Comparison of ENCODE assay signal across 10 cellular contexts in genomic region chr10:50470345-50470744, GRCh38.
DNase-seq lines count a peak whose midpoint lies in the region; ATAC-seq, FAIRE-seq and TF ChIP-seq lines count a peak whose summit lies in the region.
"Had no signal": no experiment of that assay in that cellular context is flagged by ENCODE, and none has a peak within 500 bp of the region (broad histone marks: within the 10 kb centered on the region; RNA-seq: fewer than 3 reads in every experiment).

No MANE protein-coding gene starts in this region.

- CTCF ChIA-PET in WTC11 (lab: Charles Lee): interaction anchor here (0.8 kb wide), 1 partner anchor 102 kb away, joined by 3 read pairs; no protein-coding TSS in a partner anchor

- no peaks in the 10 kb centered on the region for H3K27me3 Mint-ChIP-seq in WTC11 (ENCODE audit: low read depth)
- H3K27me3 Mint-ChIP-seq: activated naive CD4-positive, alpha-beta T cell treated with anti-CD3 and anti-CD28 coated beads, Interleukin-2, amount 50 U/mL, for 24 hours had no signal

- no peaks in the 10 kb centered on the region for H3K9me3 ChIP-seq in small intestine (ENCODE audit: control insufficient read depth, low read depth)

- TF ChIP-seq CTCF in WTC11 (IDR thresholded peaks at IDR 0.05): no peak
- TF ChIP-seq CTCF in omental fat pad (IDR thresholded peaks at IDR 0.05): no peak

- peak overlapping the region; percentile 44 for H3K4me3 Mint-ChIP-seq in WTC11
- H3K4me3 Mint-ChIP-seq: activated naive CD4-positive, alpha-beta T cell treated with anti-CD3 and anti-CD28 coated beads, Interleukin-2, amount 50 U/mL, for 24 hours had no signal

- H3K36me3 ChIP-seq in small intestine (ENCODE audit: control insufficient read depth in 2 of 2, insufficient read depth in 2 of 2, low read length in 2 of 2): no peaks in the 10 kb centered on the region

- no peak for FAIRE-seq in small intestine (lab: Jason Lieb, UNC)

- H3K4me1 ChIP-seq in small intestine (ENCODE audit: control insufficient read depth in 2 of 2, insufficient read depth in 1 of 2, low read depth in 1 of 2, low read length in 1 of 2): peaks cover 7 to 26% of the 10 kb centered on the region in 2 donors

- peak; percentile 0 for DNase-seq in NCI-H510A treated with DMSO at 0.1 percent for 48 hours (lab: John Stamatoyannopoulos, UW)
- no peak for DNase-seq in NCI-H510A (lab: John Stamatoyannopoulos, UW)
- DNase-seq in WTC11 (ENCODE audit: low spot score): no peak
- DNase-seq in small intestine: peak; percentile 24
- DNase-seq in epidermal melanocyte (ENCODE audit: insufficient read length, low spot score): no peak
- no peak for DNase-seq in H4 (ENCODE audit: low spot score)
- DNase-seq in omental fat pad (ENCODE audit: low spot score): no peak
- DNase-seq: NCI-H2029 had no signal

- H3K4me1 Mint-ChIP-seq in WTC11: peaks cover 45% of the 10 kb centered on the region

- H3K27me3 ChIP-seq in small intestine (ENCODE audit: control insufficient read depth in 2 of 2, insufficient read depth in 2 of 2, low read length in 2 of 2): no peaks in the 10 kb centered on the region

- peak overlapping the region; percentile 99 for H3K27ac Mint-ChIP-seq in WTC11
- H3K27ac Mint-ChIP-seq: activated naive CD4-positive, alpha-beta T cell treated with anti-CD3 and anti-CD28 coated beads, Interleukin-2, amount 50 U/mL, for 24 hours had no signal

- peak; percentile 58 for ATAC-seq in HG02885 (IDR thresholded peaks at IDR 0.05; ENCODE audit: poor library complexity, unreplicated experiment)
- peak; percentile 65 for ATAC-seq in WTC11
- ATAC-seq in omental fat pad (ENCODE audit: low FRiP score): no peak

- peak overlapping the region; percentile 64 to 77 for H3K27ac ChIP-seq in small intestine (ENCODE audit: low read depth in 1 of 2, low read length in 1 of 2)

- no peaks in the 10 kb centered on the region for H3K36me3 Mint-ChIP-seq in WTC11

- H3K9me3 Mint-ChIP-seq in WTC11: no peaks in the 10 kb centered on the region
- H3K9me3 Mint-ChIP-seq: activated naive CD4-positive, alpha-beta T cell treated with anti-CD3 and anti-CD28 coated beads, Interleukin-2, amount 50 U/mL, for 24 hours had no signal

- no peak overlapping the region for H3K4me3 ChIP-seq in small intestine (ENCODE audit: low read depth in 1 of 2, low read length in 2 of 2)

- POLR2A ChIA-PET in WTC11 (lab: Charles Lee): interaction anchor here (0.9 to 1.5 kb wide), 2 partner anchors 9 to 154 kb away, joined by 3 to 4 read pairs; no protein-coding TSS in a partner anchor

TF ChIP-seq in WTC11, 78 proteins besides CTCF, POLR2A, EP300 and RAD21:
- no peak for TF ChIP-seq EMX1 (CRISPR knock-in tag; IDR thresholded peaks at IDR 0.05)
- TF ChIP-seq ZNF416 (CRISPR knock-in tag; IDR thresholded peaks at IDR 0.05): no peak
- no peak for TF ChIP-seq SP1 (CRISPR knock-in tag; conservative IDR thresholded peaks at IDR 0.05)
- TF ChIP-seq, protein P1, sequence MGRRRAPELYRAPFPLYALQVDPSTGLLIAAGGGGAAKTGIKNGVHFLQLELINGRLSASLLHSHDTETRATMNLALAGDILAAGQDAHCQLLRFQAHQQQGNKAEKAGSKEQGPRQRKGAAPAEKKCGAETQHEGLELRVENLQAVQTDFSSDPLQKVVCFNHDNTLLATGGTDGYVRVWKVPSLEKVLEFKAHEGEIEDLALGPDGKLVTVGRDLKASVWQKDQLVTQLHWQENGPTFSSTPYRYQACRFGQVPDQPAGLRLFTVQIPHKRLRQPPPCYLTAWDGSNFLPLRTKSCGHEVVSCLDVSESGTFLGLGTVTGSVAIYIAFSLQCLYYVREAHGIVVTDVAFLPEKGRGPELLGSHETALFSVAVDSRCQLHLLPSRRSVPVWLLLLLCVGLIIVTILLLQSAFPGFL (CRISPR knock-in tag; IDR thresholded peaks at IDR 0.05; ENCODE audit: borderline replicate concordance): no peak
- no peak for TF ChIP-seq ERG (CRISPR knock-in tag; IDR thresholded peaks at IDR 0.05)
- no peak for TF ChIP-seq GRHL2 (CRISPR knock-in tag; IDR thresholded peaks at IDR 0.05; ENCODE audit: insufficient replicate concordance, severe bottlenecking)
- no peak for TF ChIP-seq TEAD1 (CRISPR knock-in tag; IDR thresholded peaks at IDR 0.05)
- no peak for TF ChIP-seq ZNF423 (CRISPR knock-in tag; IDR thresholded peaks at IDR 0.05)
- TF ChIP-seq KAT7 (CRISPR knock-in tag; IDR thresholded peaks at IDR 0.05; ENCODE audit: borderline replicate concordance): no peak
- TF ChIP-seq IRF2 (CRISPR knock-in tag; IDR thresholded peaks at IDR 0.05; ENCODE audit: borderline replicate concordance, low read depth): no peak
- TF ChIP-seq TEAD4 (CRISPR knock-in tag; IDR thresholded peaks at IDR 0.05): no peak
- TF ChIP-seq GABPB1 (CRISPR knock-in tag; IDR thresholded peaks at IDR 0.05): no peak
- no peak for TF ChIP-seq MYBL2 (CRISPR knock-in tag; IDR thresholded peaks at IDR 0.05)
- TF ChIP-seq CBFB (CRISPR knock-in tag; IDR thresholded peaks at IDR 0.05; ENCODE audit: low read depth): no peak
- TF ChIP-seq, protein P2, sequence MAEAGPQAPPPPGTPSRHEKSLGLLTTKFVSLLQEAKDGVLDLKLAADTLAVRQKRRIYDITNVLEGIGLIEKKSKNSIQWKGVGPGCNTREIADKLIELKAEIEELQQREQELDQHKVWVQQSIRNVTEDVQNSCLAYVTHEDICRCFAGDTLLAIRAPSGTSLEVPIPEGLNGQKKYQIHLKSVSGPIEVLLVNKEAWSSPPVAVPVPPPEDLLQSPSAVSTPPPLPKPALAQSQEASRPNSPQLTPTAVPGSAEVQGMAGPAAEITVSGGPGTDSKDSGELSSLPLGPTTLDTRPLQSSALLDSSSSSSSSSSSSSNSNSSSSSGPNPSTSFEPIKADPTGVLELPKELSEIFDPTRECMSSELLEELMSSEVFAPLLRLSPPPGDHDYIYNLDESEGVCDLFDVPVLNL (CRISPR knock-in tag; IDR thresholded peaks at IDR 0.05; ENCODE audit: borderline replicate concordance, low read depth): no peak
- TF ChIP-seq NFE2L1 (CRISPR knock-in tag; IDR thresholded peaks at IDR 0.05): no peak

Comparison
In these comparisons a context has a peak if more than half of its experiments do, and no peak if none do; other contexts are left out.
1. DNase-seq: peak in NCI-H510A treated with DMSO at 0.1 percent for 48 hours (single experiment) and small intestine (single experiment); none in NCI-H510A (single experiment), WTC11 (single experiment), epidermal melanocyte (single experiment), H4 (single experiment) and omental fat pad (single experiment).